Comparison of ENCODE assay signal across 13 cellular contexts in genomic region chr16:15440852-15441251, GRCh38. TPM values are rescaled to one million over a fixed set of nuclear protein-coding genes. Genes with fewer than 3 reads are reported as not detected.
DNase-seq lines count a peak whose midpoint lies in the region; ATAC-seq, FAIRE-seq and TF ChIP-seq lines count a peak whose summit lies in the region.
"Had no signal": no experiment of that assay in that cellular context is flagged by ENCODE, and none has a peak within 500 bp of the region (broad histone marks: within the 10 kb centered on the region; RNA-seq: fewer than 3 reads in every experiment).

No MANE protein-coding gene starts in this region.

- H3K9me3 Mint-ChIP-seq in stimulated activated naive CD8-positive, alpha-beta T cell treated with anti-CD3 and anti-CD28 coated beads, Interleukin-15, amount 100 ng/mL, for 72 hours: peaks cover 6 to 9% of the 10 kb centered on the region in 2 donors
- H3K9me3 Mint-ChIP-seq in astrocyte (ENCODE audit: unreplicated experiment): no peaks in the 10 kb centered on the region

- H3K4me1 Mint-ChIP-seq in stimulated activated naive CD8-positive, alpha-beta T cell treated with anti-CD3 and anti-CD28 coated beads, Interleukin-15, amount 100 ng/mL, for 72 hours: peaks cover 22% of the 10 kb centered on the region
- peaks cover 7% of the 10 kb centered on the region for H3K4me1 Mint-ChIP-seq in astrocyte (ENCODE audit: low read depth, unreplicated experiment)

- no peak for TF ChIP-seq POLR2A in uterus (IDR thresholded peaks at IDR 0.05)

- no peaks in the 10 kb centered on the region for H3K27me3 ChIP-seq in astrocyte (ENCODE audit: insufficient read depth, low read length)
- H3K27me3 ChIP-seq in uterus: no peaks in the 10 kb centered on the region
- H3K27me3 ChIP-seq: ovary, tibial artery had no signal

- no peaks in the 10 kb centered on the region for H3K9me3 ChIP-seq in astrocyte (ENCODE audit: insufficient read depth, low read depth, low read length)
- H3K9me3 ChIP-seq in uterus: no peaks in the 10 kb centered on the region
- H3K9me3 ChIP-seq: lower lobe of right lung, ovary, tibial artery had no signal

- H3K79me2 ChIP-seq in astrocyte (ENCODE audit: insufficient read depth, low read length): peaks cover 82% of the 10 kb centered on the region

- H4K20me1 ChIP-seq in astrocyte (ENCODE audit: insufficient read depth, low read length): peaks cover 26% of the 10 kb centered on the region

- intact Hi-C loops in uterus (cut with DNase I; ENCODE audit: low total_unique reads): no loop called here

- peak overlapping the region; percentile 71 for H3K9ac ChIP-seq in astrocyte (ENCODE audit: low read length)

- no peaks in the 10 kb centered on the region for H3K36me3 Mint-ChIP-seq in astrocyte (ENCODE audit: low read depth, unreplicated experiment)

- H3K4me2 ChIP-seq in astrocyte (ENCODE audit: low read length): peak overlapping the region; percentile 72

- H3K27ac ChIP-seq in astrocyte (ENCODE audit: low read depth, low read length): peak overlapping the region; percentile 90
- peak overlapping the region in 1 of 2 donors; percentile 43 for H3K27ac ChIP-seq in uterus
- H3K27ac ChIP-seq: lower lobe of right lung, ovary had no signal

- TF ChIP-seq CTCF in astrocyte (IDR thresholded peaks at IDR 0.05; ENCODE audit: insufficient read depth, low read depth, low read length) (no peak), uterus (IDR thresholded peaks at IDR 0.05) (no peak)

- no peak overlapping the region for H2AFZ ChIP-seq in astrocyte (ENCODE audit: low read depth, low read length)

- H3K4me1 ChIP-seq in astrocyte (ENCODE audit: insufficient read depth, low read length) (peaks cover 20% of the 10 kb centered on the region), uterus (no peaks in the 10 kb centered on the region)
- H3K4me1 ChIP-seq: lower lobe of right lung had no signal

- H3K4me3 ChIP-seq in astrocyte (ENCODE audit: insufficient read depth, low read depth, low read length) (no peak overlapping the region), uterus (no peak overlapping the region)
- H3K4me3 ChIP-seq: lower lobe of right lung, ovary, tibial artery had no signal

- no peaks in the 10 kb centered on the region for H3K36me3 ChIP-seq in astrocyte (ENCODE audit: insufficient read depth, low read length)
- H3K36me3 ChIP-seq in uterus: no peaks in the 10 kb centered on the region
- H3K36me3 ChIP-seq: lower lobe of right lung, ovary had no signal

- DNase-seq in stimulated activated naive CD8-positive, alpha-beta T cell treated with anti-CD3 and anti-CD28 coated beads, Interleukin-15, Interleukin-2, amounts not matched to agents 100 U/mL and 50 U/mL, for 24 hours: peak; percentile 13
- no peak for DNase-seq in stimulated activated naive CD8-positive, alpha-beta T cell treated with anti-CD3 and anti-CD28 coated beads, Interleukin-15, amount 100 ng/mL, for 72 hours
- peak; percentile 82 for DNase-seq in astrocyte (ENCODE audit: low read depth)
- DNase-seq in islet precursor cell: peak; percentile 54
- no peak for DNase-seq in NCI-H526 treated with DMSO at 0.1 percent for 48 hours (lab: John Stamatoyannopoulos, UW)
- no peak for DNase-seq in uterus
- DNase-seq in OCI-M1 (lab: John Stamatoyannopoulos, UW): no peak
- no peak for DNase-seq in stimulated activated CD4-positive, alpha-beta T cell treated with anti-CD3 and anti-CD28 coated beads, Interleukin-2, amount 100 ng/mL, for 24 hours
- DNase-seq: lower lobe of right lung, ovary had no signal

- no peak overlapping the region for H3K4me3 Mint-ChIP-seq in stimulated activated naive CD8-positive, alpha-beta T cell treated with anti-CD3 and anti-CD28 coated beads, Interleukin-15, amount 100 ng/mL, for 72 hours
- no peak overlapping the region for H3K4me3 Mint-ChIP-seq in astrocyte (ENCODE audit: unreplicated experiment)
- H3K4me3 Mint-ChIP-seq: WTC11 had no signal

- no peak overlapping the region for H3K27ac Mint-ChIP-seq in stimulated activated naive CD8-positive, alpha-beta T cell treated with anti-CD3 and anti-CD28 coated beads, Interleukin-15, amount 100 ng/mL, for 72 hours
- H3K27ac Mint-ChIP-seq in astrocyte (ENCODE audit: unreplicated experiment): peak overlapping the region; percentile 44
- H3K27ac Mint-ChIP-seq: WTC11 had no signal

- peaks cover 4% of the 10 kb centered on the region for H3K27me3 Mint-ChIP-seq in stimulated activated naive CD8-positive, alpha-beta T cell treated with anti-CD3 and anti-CD28 coated beads, Interleukin-15, amount 100 ng/mL, for 72 hours
- no peaks in the 10 kb centered on the region for H3K27me3 Mint-ChIP-seq in astrocyte (ENCODE audit: low read depth, unreplicated experiment)

- FAIRE-seq in astrocyte (lab: Jason Lieb, UNC): no peak
- FAIRE-seq: GM18507 had no signal

- peak; percentile 82 for ATAC-seq in stimulated activated naive CD8-positive, alpha-beta T cell treated with anti-CD3 and anti-CD28 coated beads, Interleukin-15, Interleukin-2, amounts not matched to agents 100 U/mL and 50 U/mL, for 24 hours
- ATAC-seq in stimulated activated naive CD8-positive, alpha-beta T cell treated with anti-CD3 and anti-CD28 coated beads, Interleukin-15, amount 100 ng/mL, for 72 hours: no peak
- ATAC-seq: lower lobe of right lung, WTC11 had no signal

RNA-seq across cellular contexts. Expression of gene BMERB1, which starts 6.5 kb away (rescaled TPM):
- total RNA-seq in astrocyte: 15.5 and 20.1 TPM in 2 replicates
- 10 to 100 TPM; 12.8 to 98.9 (median 39.2) TPM for total RNA-seq in uterus

RNA-seq across cellular contexts. Expression of gene MPV17L, which starts 45.3 kb away (rescaled TPM):
- total RNA-seq in astrocyte (0.65 and 0.73 TPM in 2 replicates), uterus (10 to 100 TPM in 2 of 4 donors, 1 to 10 TPM in 2; 4.7 to 15.1 (median 11.8) TPM)

Comparison
In these comparisons a context has a peak if more than half of its experiments do, and no peak if none do; other contexts are left out.
1. DNase-seq: peak in stimulated activated naive CD8-positive, alpha-beta T cell treated with anti-CD3 and anti-CD28 coated beads, Interleukin-15, Interleukin-2, amounts not matched to agents 100 U/mL and 50 U/mL, for 24 hours (single experiment), astrocyte (single experiment) and islet precursor cell (single experiment); none in stimulated activated naive CD8-positive, alpha-beta T cell treated with anti-CD3 and anti-CD28 coated beads, Interleukin-15, amount 100 ng/mL, for 72 hours (0 of 2), NCI-H526 treated with DMSO at 0.1 percent for 48 hours (single experiment), uterus (0 of 2), OCI-M1 (single experiment) and stimulated activated CD4-positive, alpha-beta T cell treated with anti-CD3 and anti-CD28 coated beads, Interleukin-2, amount 100 ng/mL, for 24 hours (0 of 2).